8 cellular contexts compared by ENCODE assay signal in genomic region chr12:121637231-121637914, GRCh38. TPM values are rescaled to one million over a fixed set of nuclear protein-coding genes. Genes with fewer than 3 reads are reported as not detected.
A peak's percentile ranks its signal among the peaks of the same experiment; 100 is the strongest.
DNase-seq lines count a peak whose midpoint lies in the region; ATAC-seq and TF ChIP-seq lines count a peak whose summit lies in the region.

No MANE protein-coding gene starts in this region.

- H3K36me3 ChIP-seq in DOHH2 (ENCODE audit: control insufficient read depth, low read length) = no peaks in the 10 kb centered on the region; the same call in 1 of the 2 replicates

- H3F3A ChIP-seq in DOHH2 (ENCODE audit: control insufficient read depth, insufficient read depth) = no peaks in the 10 kb centered on the region

- peak overlapping the region; percentile 82 to 97 (median 94) for H3K27ac Mint-ChIP-seq in naive thymus-derived CD8-positive, alpha-beta T cell

- no peaks in the 10 kb centered on the region for H3K9me3 Mint-ChIP-seq in naive thymus-derived CD8-positive, alpha-beta T cell

- no peaks in the 10 kb centered on the region for H3K27me3 Mint-ChIP-seq in naive thymus-derived CD8-positive, alpha-beta T cell

- no peaks in the 10 kb centered on the region for H4K20me1 ChIP-seq in DOHH2 (ENCODE audit: control insufficient read depth, insufficient read depth, low read depth, low read length)

- H3K4me3 Mint-ChIP-seq in naive thymus-derived CD8-positive, alpha-beta T cell = peak overlapping the region; percentile 64 to 85 (median 78)

- no peaks in the 10 kb centered on the region for H3K27me3 ChIP-seq in DOHH2 (ENCODE audit: control insufficient read depth, low read length)

- H3K4me3 ChIP-seq in DOHH2 (ENCODE audit: low read length) = peak overlapping the region; percentile 54

- no peaks in the 10 kb centered on the region for H3K9me2 ChIP-seq in DOHH2 (replicated peaks; ENCODE audit: control insufficient read depth, low read length)

- peaks cover 52% of the 10 kb centered on the region for H3K79me2 ChIP-seq in DOHH2 (ENCODE audit: control insufficient read depth, low read length)

- peaks cover 0 to 34% (median 0%) of the 10 kb centered on the region in 3 donors for H3K36me3 Mint-ChIP-seq in naive thymus-derived CD8-positive, alpha-beta T cell

- H3K9me3 ChIP-seq in DOHH2 (ENCODE audit: control insufficient read depth, insufficient read depth, low read length) = no peaks in the 10 kb centered on the region

- no peak for TF ChIP-seq CTCF in DOHH2 (IDR thresholded peaks at IDR 0.05; ENCODE audit: low read depth, low read length, poor library complexity, severe bottlenecking)

- peak overlapping the region; percentile 68 for H3K4me2 ChIP-seq in DOHH2 (ENCODE audit: low read length)

- DNase-seq in activated T-cell treated with anti-CD3 and anti-CD28 coated beads for 48 hours (ENCODE audit: low read depth) = peak; percentile 37
- peak; percentile 23 to 78 (median 52) for DNase-seq in naive thymus-derived CD8-positive, alpha-beta T cell
- no peak for DNase-seq in NCI-H1436 treated with DMSO at 0.1 percent for 48 hours (lab: John Stamatoyannopoulos, UW)
- no peak for DNase-seq in G401 (ENCODE audit: low spot score)

- H3K4me1 Mint-ChIP-seq in naive thymus-derived CD8-positive, alpha-beta T cell = peaks cover 24 to 82% (median 65%) of the 10 kb centered on the region in 4 donors

- ATAC-seq in HG03108 (IDR thresholded peaks at IDR 0.05; ENCODE audit: unreplicated experiment) (peak; percentile 81), HG02798 (IDR thresholded peaks at IDR 0.05; ENCODE audit: poor library complexity, unreplicated experiment) (no peak), GM19324 (IDR thresholded peaks at IDR 0.05; ENCODE audit: low FRiP score, unreplicated experiment) (no peak)
- peak; percentile 72 to 84 for ATAC-seq in naive thymus-derived CD8-positive, alpha-beta T cell

- peaks cover 21% of the 10 kb centered on the region for H3K4me1 ChIP-seq in DOHH2 (ENCODE audit: control insufficient read depth, low read length)

- POLR2A ChIA-PET in naive thymus-derived CD8-positive, alpha-beta T cell (lab: Charles Lee) = interaction anchor here (0.6 to 7.7 kb wide), 15 partner anchors 8 to 165 kb away, joined by 3 to 101 read pairs (median 7); partner anchors contain the start of genes KDM2B, MORN3 and ORAI1

- peak overlapping the region; percentile 52 for H3K27ac ChIP-seq in DOHH2 (ENCODE audit: low read depth, low read length)

- in situ Hi-C loops in G401 (cut with HindIII; ENCODE audit: low sequenced_read_pairs) = no loop called here

RNA-seq across cellular contexts. Expression of gene ORAI1, which starts 11.0 kb away (rescaled TPM):
- 10 to 100 TPM; 44.6 to 45.7 TPM for total RNA-seq in naive thymus-derived CD8-positive, alpha-beta T cell
- 100 to 1,000 TPM; 122 to 158 (median 134) TPM for polyA plus RNA-seq in naive thymus-derived CD8-positive, alpha-beta T cell
- 22.3 and 27.4 TPM in 2 replicates for total RNA-seq in G401 (2014; rRNA removed; shearing (Covaris generic))

RNA-seq across cellular contexts. Expression of gene MORN3, which starts 32.1 kb away (rescaled TPM):
- total RNA-seq in naive thymus-derived CD8-positive, alpha-beta T cell = 10 to 100 TPM; 13.3 to 14.0 TPM
- polyA plus RNA-seq in naive thymus-derived CD8-positive, alpha-beta T cell = 1 to 10 TPM; 1.1 to 4.8 (median 1.8) TPM
- 0.41 and 0.80 TPM in 2 replicates for total RNA-seq in G401 (2014; rRNA removed; shearing (Covaris generic))

RNA-seq across cellular contexts. Expression of gene KDM2B, which starts 56.5 kb away (rescaled TPM):
- total RNA-seq in naive thymus-derived CD8-positive, alpha-beta T cell = 10 to 100 TPM; 91.8 to 95.0 TPM
- 10 to 100 TPM; 13.0 to 19.4 (median 18.4) TPM for polyA plus RNA-seq in naive thymus-derived CD8-positive, alpha-beta T cell
- 43.8 and 73.4 TPM in 2 replicates for total RNA-seq in G401 (2014; rRNA removed; shearing (Covaris generic))

Comparison
In these comparisons a context has a peak if more than half of its experiments do, and no peak if none do; other contexts are left out.
1. ATAC-seq: peak in HG03108 (single experiment) and naive thymus-derived CD8-positive, alpha-beta T cell (2 of 2); none in HG02798 (single experiment) and GM19324 (single experiment).
2. DNase-seq: peak in activated T-cell treated with anti-CD3 and anti-CD28 coated beads for 48 hours (single experiment) and naive thymus-derived CD8-positive, alpha-beta T cell (10 of 10); none in NCI-H1436 treated with DMSO at 0.1 percent for 48 hours (single experiment) and G401 (single experiment).